ENCODE assay signal across 9 cellular contexts in genomic region chr5:32504923-32505596, GRCh38.
A peak's percentile ranks its signal among the peaks of the same experiment; 100 is the strongest.
DNase-seq lines count a peak whose midpoint lies in the region; ATAC-seq and TF ChIP-seq lines count a peak whose summit lies in the region.
"Had no signal": no experiment of that assay in that cellular context is flagged by ENCODE, and none has a peak within 500 bp of the region (broad histone marks: within the 10 kb centered on the region; RNA-seq: fewer than 3 reads in every experiment).

No MANE protein-coding gene starts in this region.

- 14 to 18% methylated on average over 10 of the region's 10 CpGs for WGBS in heart right ventricle, 2 donors
- WGBS in sigmoid colon, 2 donors: 32 to 71% methylated on average over 10 of the region's 10 CpGs

- H3K9me3 ChIP-seq in WERI-Rb-1 (ENCODE audit: severe bottlenecking): no peaks in the 10 kb centered on the region
- no peaks in the 10 kb centered on the region for H3K9me3 ChIP-seq in heart right ventricle
- H3K9me3 ChIP-seq in sigmoid colon: no peaks in the 10 kb centered on the region

- no peaks in the 10 kb centered on the region for H3K9me3 Mint-ChIP-seq in activated naive CD4-positive, alpha-beta T cell treated with anti-CD3 and anti-CD28 coated beads, Interleukin-2, amount 10 ng/mL, durations not matched to agents 7 days and 5 days

- DNase-seq in DMS53 treated with DMSO at 0.1 percent for 48 hours (lab: John Stamatoyannopoulos, UW; ENCODE audit: unreplicated experiment) (peak; percentile 15), NCI-H1417 treated with DMSO at 0.1 percent for 48 hours (lab: John Stamatoyannopoulos, UW) (peak; percentile 5), WERI-Rb-1 (peak; percentile 53), heart right ventricle (peak; percentile 53 to 70), sigmoid colon (peak; percentile 91), kidney tubule cell (ENCODE audit: low spot score) (no peak)
- DNase-seq in activated naive CD4-positive, alpha-beta T cell treated with anti-CD3 and anti-CD28 coated beads, Interleukin-2, amount 10 ng/mL, durations not matched to agents 7 days and 5 days: no peak

- H3K27me3 ChIP-seq in WERI-Rb-1 (ENCODE audit: insufficient read depth, low read depth, severe bottlenecking) (peaks cover 87% of the 10 kb centered on the region), heart right ventricle (peaks cover 0 to 19% (median 7%) of the 10 kb centered on the region in 7 donors), sigmoid colon (no peaks in the 10 kb centered on the region)

- peaks cover 35% of the 10 kb centered on the region for H3K27me3 Mint-ChIP-seq in activated naive CD4-positive, alpha-beta T cell treated with anti-CD3 and anti-CD28 coated beads, Interleukin-2, amount 10 ng/mL, durations not matched to agents 7 days and 5 days

- H3K4me3 ChIP-seq in WERI-Rb-1 (ENCODE audit: low read depth, low read length) (no peak overlapping the region), heart right ventricle (no peak overlapping the region), sigmoid colon (peak overlapping the region in 2 of 4 donors; percentile 7 to 11)

- H3K4me1 ChIP-seq in heart right ventricle (peaks cover 0 to 54% (median 32%) of the 10 kb centered on the region in 9 donors), sigmoid colon (peaks cover 0 to 46% (median 38%) of the 10 kb centered on the region in 4 donors)

- no peaks in the 10 kb centered on the region for H3K36me3 ChIP-seq in WERI-Rb-1
- no peaks in the 10 kb centered on the region for H3K36me3 ChIP-seq in heart right ventricle
- no peaks in the 10 kb centered on the region for H3K36me3 ChIP-seq in sigmoid colon

- H3K27ac ChIP-seq in WERI-Rb-1: no peak overlapping the region
- H3K27ac ChIP-seq in heart right ventricle: peak overlapping the region in 6 of 10 donors; percentile 2 to 37 (median 36)
- H3K27ac ChIP-seq in sigmoid colon: peak overlapping the region; percentile 68 to 83 (median 69)
- H3K27ac ChIP-seq: epithelial cell of prostate had no signal

- TF ChIP-seq CTCF in WERI-Rb-1 (IDR thresholded peaks at IDR 0.05; ENCODE audit: low read depth, low read length) (no peak), heart right ventricle (IDR thresholded peaks at IDR 0.05) (no peak), sigmoid colon (IDR thresholded peaks at IDR 0.05) (no peak)

- intact Hi-C loops in heart right ventricle (cut with DNase I): loop anchor here in 2 of 10 donors (5.0 kb wide), 1 partner anchor 82 kb away; the partner anchor contains the start of gene SUB1 (in 2 of the 2)
- intact Hi-C loops in sigmoid colon (cut with DNase I): loop anchor here (5.0 kb wide), 1 partner anchor 82 kb away; the partner anchor contains the start of gene SUB1

- CTCF ChIA-PET in activated naive CD4-positive, alpha-beta T cell treated with anti-CD3 and anti-CD28 coated beads, Interleukin-2, amount 10 ng/mL, durations not matched to agents 7 days and 5 days (lab: Charles Lee): interaction anchor here (0.6 to 3.4 kb wide), 4 partner anchors 11 to 85 kb away, joined by 4 to 16 read pairs (median 8); no protein-coding TSS in a partner anchor

- H3K36me3 Mint-ChIP-seq in activated naive CD4-positive, alpha-beta T cell treated with anti-CD3 and anti-CD28 coated beads, Interleukin-2, amount 10 ng/mL, durations not matched to agents 7 days and 5 days: no peaks in the 10 kb centered on the region

- H3K4me3 Mint-ChIP-seq in activated naive CD4-positive, alpha-beta T cell treated with anti-CD3 and anti-CD28 coated beads, Interleukin-2, amount 10 ng/mL, durations not matched to agents 7 days and 5 days: no peak overlapping the region

- no peak for TF ChIP-seq POLR2A in sigmoid colon (IDR thresholded peaks at IDR 0.05)

- TF ChIP-seq EP300 in sigmoid colon (IDR thresholded peaks at IDR 0.05): no peak

- H3K27ac Mint-ChIP-seq in activated naive CD4-positive, alpha-beta T cell treated with anti-CD3 and anti-CD28 coated beads, Interleukin-2, amount 10 ng/mL, durations not matched to agents 7 days and 5 days: no peak overlapping the region

- H3K4me1 Mint-ChIP-seq in activated naive CD4-positive, alpha-beta T cell treated with anti-CD3 and anti-CD28 coated beads, Interleukin-2, amount 10 ng/mL, durations not matched to agents 7 days and 5 days: peaks cover 9% of the 10 kb centered on the region

- ATAC-seq in heart right ventricle: peak; percentile 71 to 94 (median 90)
- no peak for ATAC-seq in HG03097 (IDR thresholded peaks at IDR 0.05; ENCODE audit: low FRiP score, unreplicated experiment)

Comparison
In these comparisons a context has a peak if more than half of its experiments do, and no peak if none do; other contexts are left out.
1. DNase-seq: peak in DMS53 treated with DMSO at 0.1 percent for 48 hours (single experiment), NCI-H1417 treated with DMSO at 0.1 percent for 48 hours (single experiment), WERI-Rb-1 (single experiment), heart right ventricle (2 of 2) and sigmoid colon (single experiment); none in kidney tubule cell (single experiment) and activated naive CD4-positive, alpha-beta T cell treated with anti-CD3 and anti-CD28 coated beads, Interleukin-2, amount 10 ng/mL, durations not matched to agents 7 days and 5 days (single experiment).